Comparison of ENCODE assay signal across 20 cellular contexts in genomic region chr14:34266344-34266743, GRCh38.
DNase-seq lines count a peak whose midpoint lies in the region; ATAC-seq, FAIRE-seq and TF ChIP-seq lines count a peak whose summit lies in the region.
"Had no signal": no experiment of that assay in that cellular context is flagged by ENCODE, and none has a peak within 500 bp of the region (broad histone marks: within the 10 kb centered on the region; RNA-seq: fewer than 3 reads in every experiment).

No MANE protein-coding gene starts in this region.

- no peak overlapping the region for H2BK120ac ChIP-seq in neuronal stem cell (ENCODE audit: low read depth, low read length)

- H3K4ac ChIP-seq in neuronal stem cell (ENCODE audit: low read length) = no peak overlapping the region

- in situ Hi-C loops in HepG2 (cut with HindIII; ENCODE audit: extremely low pct_ligation_motif_present, low pct_unique_long_range_greater_than_20kb) = no loop called here

- H3K9me3 ChIP-seq in HepG2 (ENCODE audit: low read length) = no peaks in the 10 kb centered on the region
- no peaks in the 10 kb centered on the region for H3K9me3 ChIP-seq in right lobe of liver
- peaks cover 0 to 2% of the 10 kb centered on the region in 2 donors for H3K9me3 ChIP-seq in neuronal stem cell (replicated peaks in 1 of 2; ENCODE audit: control insufficient read depth in 2 of 2, insufficient read depth in 1 of 2, low read depth in 1 of 2, low read length in 2 of 2)
- H3K9me3 ChIP-seq: A549, Caco-2 had no signal

- no peak overlapping the region for H4K91ac ChIP-seq in neuronal stem cell (ENCODE audit: low read depth, low read length, poor library complexity)

- H3K27ac ChIP-seq in HepG2 (ENCODE audit: extremely low read length, insufficient read depth, low read length) (no peak overlapping the region), right lobe of liver (no peak overlapping the region), neuronal stem cell (replicated peaks; ENCODE audit: low read length) (no peak overlapping the region)
- H3K27ac ChIP-seq: 22Rv1; A549; BLaER1 treated with 17β-estradiol and CSF1 and Interleukin-3, amounts not matched to agents 10 nM and 100 nM; C4-2B had no signal

- no peak overlapping the region for H4K8ac ChIP-seq in neuronal stem cell (ENCODE audit: low read depth, low read length)

- CTCF ChIA-PET in HepG2 (lab: Yijun Ruan, JAX; ENCODE audit: low intra/inter-chr PET ratio, low total read pairs) = no interaction called here

- no peak overlapping the region for H2AK5ac ChIP-seq in neuronal stem cell (ENCODE audit: low read depth, low read length)

- H3K4me2 ChIP-seq in HepG2 (ENCODE audit: low read depth, low read length) = peak overlapping the region; percentile 4; the same call in 1 of the 2 replicates
- no peak overlapping the region for H3K4me2 ChIP-seq in neuronal stem cell (ENCODE audit: insufficient read depth, low read length, poor library complexity, severe bottlenecking)
- H3K4me2 ChIP-seq: A549; BLaER1 treated with 17β-estradiol and CSF1 and Interleukin-3, amounts not matched to agents 10 nM and 100 nM had no signal

- no peak overlapping the region for H3K4me3 ChIP-seq in HepG2 (replicated peaks in 1 of 3; ENCODE audit: insufficient read depth in 1 of 3, low read depth in 2 of 3, low read length in 3 of 3)
- no peak overlapping the region for H3K4me3 ChIP-seq in right lobe of liver
- no peak overlapping the region for H3K4me3 ChIP-seq in neuronal stem cell (ENCODE audit: low read length in 2 of 2)
- H3K4me3 ChIP-seq: A549; BLaER1 treated with 17β-estradiol and CSF1 and Interleukin-3, amounts not matched to agents 10 nM and 100 nM had no signal

- H3K9ac ChIP-seq in HepG2 (ENCODE audit: insufficient read depth, low read depth, low read length) = no peak overlapping the region
- no peak overlapping the region for H3K9ac ChIP-seq in neuronal stem cell (ENCODE audit: low read depth, low read length, poor library complexity)
- H3K9ac ChIP-seq: BLaER1 treated with 17β-estradiol and CSF1 and Interleukin-3, amounts not matched to agents 10 nM and 100 nM had no signal

- peaks cover 3 to 6% of the 10 kb centered on the region in 2 experiments; a peak in 2 of 5 replicates for H3K27me3 ChIP-seq in HepG2 (ENCODE audit: control insufficient read depth in 1 of 2, insufficient read depth in 2 of 2, low read length in 2 of 2)
- H3K27me3 ChIP-seq in right lobe of liver = no peaks in the 10 kb centered on the region
- H3K27me3 ChIP-seq in neuronal stem cell (ENCODE audit: control insufficient read depth in 3 of 3, insufficient read depth in 3 of 3, low read depth in 1 of 3, low read length in 3 of 3) = peaks cover 0 to 3% (median 0%) of the 10 kb centered on the region in 3 experiments
- H3K27me3 ChIP-seq: BLaER1 treated with 17β-estradiol and CSF1 and Interleukin-3, amounts not matched to agents 10 nM and 100 nM had no signal

- WGBS in HepG2 (ENCODE audit: low lambda C conversion rate) = 10% methylated on average over 4 of the region's 4 CpGs
- 45% methylated on average over 2 of the region's 4 CpGs for WGBS in right lobe of liver (ENCODE audit: insufficient coverage, low coverage, low lambda C conversion rate, missing lambda C conversion rate)
- no CpG with 5 or more reads among the region's 4 CpGs for WGBS in neuronal stem cell (ENCODE audit: extremely low coverage in 2 of 2, insufficient read length in 2 of 2, insufficient replicate concordance in 1 of 2), 2 donors

- H3K4me1 ChIP-seq in HepG2 (ENCODE audit: insufficient read depth, low read length) = no peaks in the 10 kb centered on the region
- H3K4me1 ChIP-seq in right lobe of liver = no peaks in the 10 kb centered on the region
- peaks cover 3 to 4% of the 10 kb centered on the region in 2 donors for H3K4me1 ChIP-seq in neuronal stem cell (ENCODE audit: control insufficient read depth in 2 of 2, insufficient read depth in 1 of 2, low read depth in 1 of 2, low read length in 2 of 2)
- H3K4me1 ChIP-seq: A549; BLaER1 treated with 17β-estradiol and CSF1 and Interleukin-3, amounts not matched to agents 10 nM and 100 nM; Caco-2 had no signal

- FAIRE-seq in HepG2 (lab: Jason Lieb, UNC) = no peak
- FAIRE-seq: A549, D721Med, G401.6, GM12891, GM19239 had no signal

- no TSS peak for BruUV-seq in HepG2 (replicated peaks; lab: Mats Ljungman, UMichigan)

- H3K14ac ChIP-seq in neuronal stem cell (ENCODE audit: low read length) = no peak overlapping the region

- POLR2A ChIA-PET in HepG2 (lab: Yijun Ruan, JAX) = no interaction called here

- no peak for TF ChIP-seq CTCF in HepG2 (CRISPR knock-in tag; IDR thresholded peaks at IDR 0.05)
- TF ChIP-seq CTCF in right lobe of liver (IDR thresholded peaks at IDR 0.05) = no peak

- H3K23ac ChIP-seq in neuronal stem cell (ENCODE audit: low read depth, low read length, poor library complexity) = no peak overlapping the region

- TF ChIP-seq POLR2A in HepG2 (IDR thresholded peaks at IDR 0.05; ENCODE audit: insufficient read depth in 1 of 2, low read depth in 2 of 2, low read length in 2 of 2) (no peak), right lobe of liver (IDR thresholded peaks at IDR 0.05) (no peak)

- H2BK15ac ChIP-seq in neuronal stem cell (ENCODE audit: low read length) = no peak overlapping the region

- TF ChIP-seq EP300 in HepG2 (IDR thresholded peaks at IDR 0.05; ENCODE audit: low read depth in 2 of 2, low read length in 2 of 2) (no peak), HepG2 (CRISPR knock-in tag; IDR thresholded peaks at IDR 0.05; ENCODE audit: borderline replicate concordance) (no peak)

- intact Hi-C loops in HepG2 (cut with micrococcal nuclease; ENCODE audit: unreplicated experiment) = no loop called here
- intact Hi-C loops in right lobe of liver (cut with DNase I) = no loop called here

- H2BK5ac ChIP-seq in neuronal stem cell (ENCODE audit: low read length) = no peak overlapping the region

- DNase-seq in HepG2 (ENCODE audit: low spot score) = no peak
- no peak for DNase-seq in right lobe of liver
- DNase-seq in neuronal stem cell (ENCODE audit: low spot score) = no peak
- no peak for DNase-seq in amygdala (lab: John Stamatoyannopoulos, UW)
- DNase-seq in NCI-H1048 (lab: John Stamatoyannopoulos, UW) = no peak
- DNase-seq: AML-193; Caco-2; Calu3; CD4-positive, alpha-beta T cell; CD8-positive, alpha-beta T cell; DMS79 treated with DMSO at 0.1 percent for 48 hours; GF-D8 had no signal

- H2AFZ ChIP-seq in HepG2 (ENCODE audit: low read length) (no peak overlapping the region), neuronal stem cell (ENCODE audit: low read length) (peak overlapping the region; percentile 30)

- peak overlapping the region; percentile 34 for H3K18ac ChIP-seq in neuronal stem cell (ENCODE audit: low read length)

- H2BK12ac ChIP-seq in neuronal stem cell (ENCODE audit: low read length) = no peak overlapping the region

- no peak for TF ChIP-seq RAD21 in HepG2 (CRISPR knock-in tag; IDR thresholded peaks at IDR 0.05)

- H3K36me3 ChIP-seq in HepG2 (replicated peaks in 1 of 2; ENCODE audit: control insufficient read depth in 1 of 2, insufficient read depth in 2 of 2, low read length in 2 of 2) (no peaks in the 10 kb centered on the region), right lobe of liver (no peaks in the 10 kb centered on the region), neuronal stem cell (replicated peaks in 1 of 2; ENCODE audit: control insufficient read depth in 2 of 2, insufficient read depth in 2 of 2, low read length in 2 of 2) (no peaks in the 10 kb centered on the region)
- H3K36me3 ChIP-seq: BLaER1 treated with 17β-estradiol and CSF1 and Interleukin-3, amounts not matched to agents 10 nM and 100 nM had no signal

- no peaks in the 10 kb centered on the region for H4K20me1 ChIP-seq in HepG2 (ENCODE audit: insufficient read depth, low read length)
- H4K20me1 ChIP-seq: BLaER1 treated with 17β-estradiol and CSF1 and Interleukin-3, amounts not matched to agents 10 nM and 100 nM had no signal

- no peaks in the 10 kb centered on the region for H3K79me2 ChIP-seq in HepG2 (ENCODE audit: insufficient read depth, low read length)

- no peaks in the 10 kb centered on the region for H3K79me1 ChIP-seq in neuronal stem cell (ENCODE audit: low read depth, low read length)

- ATAC-seq in HepG2 (peak; percentile 80), right lobe of liver (no peak)
- ATAC-seq: A549; CD8-positive, alpha-beta T cell had no signal

TF ChIP-seq in HepG2, 621 proteins besides CTCF, POLR2A, EP300 and RAD21 (continues in another document):
- TF ChIP-seq ZMYM3 (CRISPR knock-in tag; IDR thresholded peaks at IDR 0.05) (0 out of 2 replicates have a peak, but pooled peaks have one; percentile 21), ZNF484 (CRISPR knock-in tag; IDR thresholded peaks at IDR 0.05; ENCODE audit: borderline replicate concordance, low read depth) (no peak), ZNF260 (CRISPR knock-in tag; IDR thresholded peaks at IDR 0.05; ENCODE audit: borderline replicate concordance, low read depth) (no peak), RXRA (CRISPR knock-in tag; IDR thresholded peaks at IDR 0.05) (no peak), NR2F1 (CRISPR knock-in tag; IDR thresholded peaks at IDR 0.05) (peak in 1 of 2 experiments; percentile 71; a peak in 2 of 4 replicates), ZBTB43 (CRISPR knock-in tag; conservative IDR thresholded peaks at IDR 0.05) (peak; percentile 62; the same call in 1 of the 2 replicates), SNAPC5 (CRISPR knock-in tag; IDR thresholded peaks at IDR 0.05; ENCODE audit: borderline replicate concordance) (no peak), NR2F6 (IDR thresholded peaks at IDR 0.05) (no peak; the same call in 1 of the 2 replicates), NR2F6 (CRISPR knock-in tag; IDR thresholded peaks at IDR 0.05) (no peak), XBP1 (CRISPR knock-in tag; IDR thresholded peaks at IDR 0.05) (no peak), RFX1 (IDR thresholded peaks at IDR 0.05) (no peak), MATR3 (CRISPR knock-in tag; IDR thresholded peaks at IDR 0.05) (no peak), ZNF230 (CRISPR knock-in tag; IDR thresholded peaks at IDR 0.05) (no peak)
